ENCODE assay signal across 32 cellular contexts in the genomic region with DNA sequence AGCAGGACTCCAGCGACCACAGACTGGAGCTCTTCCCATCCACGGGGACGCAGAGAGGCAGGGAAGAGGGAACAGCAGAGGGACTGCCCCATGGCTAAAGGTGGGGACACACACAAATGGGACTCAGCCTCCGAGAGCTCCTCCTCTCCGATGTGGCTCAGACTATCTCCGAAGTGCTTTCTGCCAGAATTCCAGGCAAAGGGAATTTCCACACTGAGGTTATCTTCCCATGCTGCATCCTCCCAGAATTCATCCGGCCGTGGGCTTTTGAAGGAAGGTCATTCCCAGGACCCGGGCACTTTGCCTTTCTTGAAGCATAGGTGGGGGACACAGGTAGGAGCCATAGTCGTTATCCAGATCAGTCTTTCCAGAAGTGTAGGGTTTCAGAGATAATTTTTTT.
"Had no signal": no experiment of that assay in that cellular context is flagged by ENCODE, and none has a peak within 500 bp of the region (broad histone marks: within the 10 kb centered on the region; RNA-seq: fewer than 3 reads in every experiment).

No MANE protein-coding gene starts in this region.

- H3K4me3 ChIP-seq: coronary artery, esophagus squamous epithelium, gastroesophageal sphincter had no signal

- H3K4me3 Mint-ChIP-seq: activated B cell treated with CpG ODN at 0.5 μM for 24 hours; activated CD8-positive, alpha-beta T cell treated with anti-CD3 and anti-CD28 coated beads for 36 hours; activated naive CD8-positive, alpha-beta T cell; activated T-cell treated with anti-CD3 and anti-CD28 coated beads, Interleukin-2, amount 50 U/mL, for 4 hours; activated T-helper 17 cell treated with anti-CD3 and anti-CD28 coated beads, Interleukin-2, amount 50 U/mL, for 72 hours; central memory CD8-positive, alpha-beta T cell; dendritic cell treated with granulocyte-macrophage colony-stimulating factor and Interleukin-4, amounts not matched to agents 40 ng/mL and 50 ng/mL, for 4 days; T-helper 1 cell treated with Interleukin-12 subunit alpha and Interleukin-12 subunit beta and Interleukin-4 antibody, amounts not matched to agents 30 μg/mL and 1 μg/mL, for 36 hours had no signal

- H3K27me3 ChIP-seq: brain microvascular endothelial cell, esophagus squamous epithelium, gastroesophageal sphincter had no signal

- H3K27ac ChIP-seq: brain microvascular endothelial cell, coronary artery, epithelial cell of prostate, esophagus squamous epithelium, WERI-Rb-1 had no signal

- H3K36me3 Mint-ChIP-seq: activated naive CD8-positive, alpha-beta T cell had no signal

- H3K9me3 Mint-ChIP-seq: activated B cell treated with CpG ODN at 0.5 μM for 24 hours; activated CD8-positive, alpha-beta T cell treated with anti-CD3 and anti-CD28 coated beads for 36 hours; activated T-cell treated with anti-CD3 and anti-CD28 coated beads, Interleukin-2, amount 50 U/mL, for 4 hours; activated T-helper 17 cell treated with anti-CD3 and anti-CD28 coated beads, Interleukin-2, amount 50 U/mL, for 72 hours; central memory CD8-positive, alpha-beta T cell; dendritic cell treated with granulocyte-macrophage colony-stimulating factor and Interleukin-4, amounts not matched to agents 40 ng/mL and 50 ng/mL, for 4 days; T-helper 1 cell treated with Interleukin-12 subunit alpha and Interleukin-12 subunit beta and Interleukin-4 antibody, amounts not matched to agents 30 μg/mL and 1 μg/mL, for 36 hours had no signal

- ATAC-seq: activated CD4-positive, CD25-positive, alpha-beta regulatory T cell treated with anti-CD3 and anti-CD28 coated beads, Interleukin-2, amount 50 U/mL, for 24 hours; activated CD8-positive, alpha-beta T cell treated with anti-CD3 and anti-CD28 coated beads for 36 hours; activated T-cell treated with anti-CD3 and anti-CD28 coated beads, Interleukin-2, amount 50 U/mL, for 4 hours; activated T-helper 17 cell treated with anti-CD3 and anti-CD28 coated beads, Interleukin-2, amount 50 U/mL, for 72 hours; gastroesophageal sphincter had no signal

- H3K36me3 ChIP-seq: brain microvascular endothelial cell, gastroesophageal sphincter, WERI-Rb-1 had no signal

- DNase-seq: activated B cell treated with CpG ODN at 0.5 μM for 24 hours; activated CD4-positive, alpha-beta T cell treated with anti-CD3 and anti-CD28 coated beads for 48 hours; activated CD4-positive, alpha-beta T cell treated with anti-CD3 and anti-CD28 coated beads, Interleukin-2, amount 50 U/mL, for 1 hour; activated CD4-positive, alpha-beta T cell treated with anti-CD3 and anti-CD28 coated beads, Interleukin-2, amount 50 U/mL, for 48 hours; activated CD8-positive, alpha-beta memory T cell treated with anti-CD3 and anti-CD28 coated beads for 24 hours; activated CD8-positive, alpha-beta T cell treated with anti-CD3 and anti-CD28 coated beads for 36 hours; activated effector memory CD4-positive, alpha-beta T cell treated with Interleukin-2 at 50 U/mL for 16 hours; activated gamma-delta T cell treated with Interleukin-2 at 50 U/mL for 16 hours; activated naive CD4-positive, alpha-beta T cell treated with anti-CD3 and anti-CD28 coated beads, Interleukin-2, amount 50 U/mL, for 16 hours; activated naive CD4-positive, alpha-beta T cell treated with Interleukin-2 at 50 U/mL for 16 hours; activated T-cell treated with anti-CD3 and anti-CD28 coated beads, Interleukin-2, amount 50 U/mL, for 4 hours; amniotic stem cell; anterior cingulate cortex; brain microvascular endothelial cell; effector CD8-positive, alpha-beta T cell; esophagus squamous epithelium; foreskin melanocyte; T-helper 9 cell; WERI-Rb-1 had no signal

- H3K27ac Mint-ChIP-seq: activated B cell treated with CpG ODN at 0.5 μM for 24 hours; activated CD8-positive, alpha-beta T cell treated with anti-CD3 and anti-CD28 coated beads for 36 hours; activated naive CD8-positive, alpha-beta T cell; activated T-helper 17 cell treated with anti-CD3 and anti-CD28 coated beads, Interleukin-2, amount 50 U/mL, for 72 hours; T-helper 1 cell treated with Interleukin-12 subunit alpha and Interleukin-12 subunit beta and Interleukin-4 antibody, amounts not matched to agents 30 μg/mL and 1 μg/mL, for 36 hours had no signal

- H3K27me3 Mint-ChIP-seq: activated CD8-positive, alpha-beta T cell treated with anti-CD3 and anti-CD28 coated beads for 36 hours; dendritic cell treated with granulocyte-macrophage colony-stimulating factor and Interleukin-4, amounts not matched to agents 40 ng/mL and 50 ng/mL, for 4 days had no signal

- H3K9me3 ChIP-seq: esophagus squamous epithelium, gastroesophageal sphincter had no signal

- H3K4me1 Mint-ChIP-seq: activated B cell treated with CpG ODN at 0.5 μM for 24 hours; activated T-helper 17 cell treated with anti-CD3 and anti-CD28 coated beads, Interleukin-2, amount 50 U/mL, for 72 hours; central memory CD8-positive, alpha-beta T cell had no signal

- FAIRE-seq: astrocyte, bronchial epithelial cell, endometrium, endothelial cell of umbilical vein had no signal
